ENCODE assay signal across 8 cellular contexts in the genomic region with DNA sequence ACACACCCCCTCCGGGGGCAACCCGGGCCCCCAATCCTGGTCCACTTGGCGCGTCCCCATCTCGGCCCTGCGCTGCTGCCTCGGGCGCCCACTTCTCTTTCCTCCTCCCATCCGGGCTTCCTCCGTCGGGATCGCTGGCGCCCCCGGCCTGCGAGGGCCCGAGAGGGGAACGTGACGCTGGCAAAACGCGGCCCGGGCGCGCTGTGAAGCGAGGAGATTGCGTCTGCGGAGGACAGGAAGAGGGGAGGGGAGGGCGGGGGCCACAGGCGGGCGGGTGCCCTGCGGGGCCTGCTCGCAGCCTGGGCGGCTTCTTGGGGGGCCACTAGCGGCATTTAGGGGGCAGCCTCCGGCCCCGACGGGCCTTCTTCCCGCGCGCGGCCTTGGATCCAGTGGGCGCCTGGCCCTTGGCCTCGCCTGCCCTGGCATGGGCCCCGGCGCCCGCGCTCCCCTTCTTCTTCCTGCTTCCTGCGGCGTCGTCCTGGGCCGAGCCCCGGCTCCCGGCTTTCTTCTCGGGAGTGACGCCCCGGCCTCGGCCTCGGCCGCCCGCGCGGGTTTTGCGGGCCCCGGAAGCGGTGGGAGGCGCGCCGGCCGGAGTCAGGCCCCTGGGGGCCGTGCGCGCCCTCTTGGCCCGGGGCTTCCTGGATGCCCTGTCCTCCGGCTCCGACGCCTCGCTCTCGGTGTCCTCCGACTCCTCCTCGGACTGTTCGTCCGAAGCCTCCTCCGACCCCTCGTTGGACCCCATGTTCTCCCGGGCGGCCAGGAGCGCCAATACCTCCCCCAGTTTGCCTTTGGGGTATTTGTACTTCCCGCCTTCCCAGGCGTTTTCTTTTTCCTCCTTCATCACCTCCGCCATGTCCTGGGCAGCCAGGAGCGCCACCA. TPM values are rescaled to one million over a fixed set of nuclear protein-coding genes. Genes with fewer than 3 reads are reported as not detected.
DNase-seq lines count a peak whose midpoint lies in the region; ATAC-seq, FAIRE-seq and TF ChIP-seq lines count a peak whose summit lies in the region.

No MANE protein-coding gene starts in this region.

- peaks cover 20% of the 10 kb centered on the region for H3K4me1 ChIP-seq in DOHH2 (ENCODE audit: control insufficient read depth, low read length)

- peaks cover 61% of the 10 kb centered on the region for H3K27me3 ChIP-seq in DOHH2 (ENCODE audit: control insufficient read depth, low read length)

- FAIRE-seq in frontal cortex (lab: Jason Lieb, UNC): no peak

- intact Hi-C loops in activated CD4-positive, alpha-beta memory T cell treated with anti-CD3 and anti-CD28 coated beads for 36 hours (cut with micrococcal nuclease): no loop called here
- intact Hi-C loops in posterior vena cava (cut with DNase I): loop anchor here in 1 of 2 donors (5.0 kb wide), 1 partner anchor 101 kb away; no protein-coding TSS in a partner anchor

- CTCF ChIA-PET in activated CD4-positive, alpha-beta memory T cell treated with anti-CD3 and anti-CD28 coated beads for 36 hours (lab: Charles Lee): interaction anchor here (3.9 kb wide), 1 partner anchor 92 kb away, joined by 22 read pairs; no protein-coding TSS in a partner anchor

- no peaks in the 10 kb centered on the region for H3K36me3 ChIP-seq in DOHH2 (ENCODE audit: control insufficient read depth, low read length)

- no peaks in the 10 kb centered on the region for H3K9me3 ChIP-seq in DOHH2 (ENCODE audit: control insufficient read depth, insufficient read depth, low read length)

- H3K27me3 Mint-ChIP-seq in activated CD4-positive, alpha-beta memory T cell treated with anti-CD3 and anti-CD28 coated beads for 36 hours: peaks cover 50% of the 10 kb centered on the region

- POLR2A ChIA-PET in activated CD4-positive, alpha-beta memory T cell treated with anti-CD3 and anti-CD28 coated beads for 36 hours (lab: Charles Lee): no interaction called here

- ATAC-seq in HG02678 (IDR thresholded peaks at IDR 0.05; ENCODE audit: unreplicated experiment) (no peak), HG03460 (IDR thresholded peaks at IDR 0.05; ENCODE audit: unreplicated experiment) (no peak)

- no peaks in the 10 kb centered on the region for H3F3A ChIP-seq in DOHH2 (ENCODE audit: control insufficient read depth, insufficient read depth)

- peak overlapping the region; percentile 59 for H3K4me3 Mint-ChIP-seq in activated CD4-positive, alpha-beta memory T cell treated with anti-CD3 and anti-CD28 coated beads for 36 hours

- H4K20me1 ChIP-seq in DOHH2 (ENCODE audit: control insufficient read depth, insufficient read depth, low read depth, low read length): no peaks in the 10 kb centered on the region

- no peaks in the 10 kb centered on the region for H3K36me3 Mint-ChIP-seq in activated CD4-positive, alpha-beta memory T cell treated with anti-CD3 and anti-CD28 coated beads for 36 hours

- H3K9me2 ChIP-seq in DOHH2 (replicated peaks; ENCODE audit: control insufficient read depth, low read length): no peaks in the 10 kb centered on the region

- H3K9me3 Mint-ChIP-seq in activated CD4-positive, alpha-beta memory T cell treated with anti-CD3 and anti-CD28 coated beads for 36 hours: no peaks in the 10 kb centered on the region

- no peaks in the 10 kb centered on the region for H3K79me2 ChIP-seq in DOHH2 (ENCODE audit: control insufficient read depth, low read length)

- DNase-seq in activated CD4-positive, alpha-beta memory T cell treated with anti-CD3 and anti-CD28 coated beads for 36 hours: peak; percentile 48
- DNase-seq in frontal cortex (ENCODE audit: low spot score in 2 of 2) (peak; percentile 44 to 47), posterior vena cava (ENCODE audit: low spot score) (peak; percentile 85), NCI-H2227 treated with DMSO at 0.1 percent for 48 hours (lab: John Stamatoyannopoulos, UW) (no peak), NCI-H446 (lab: John Stamatoyannopoulos, UW) (no peak)

- H3K27ac ChIP-seq in DOHH2 (ENCODE audit: low read depth, low read length): no peak overlapping the region

- H3K4me1 Mint-ChIP-seq in activated CD4-positive, alpha-beta memory T cell treated with anti-CD3 and anti-CD28 coated beads for 36 hours (ENCODE audit: low read depth): peaks cover 15% of the 10 kb centered on the region

- peak overlapping the region; percentile 59 for H3K4me2 ChIP-seq in DOHH2 (ENCODE audit: low read length)

- TF ChIP-seq CTCF in DOHH2 (IDR thresholded peaks at IDR 0.05; ENCODE audit: low read depth, low read length, poor library complexity, severe bottlenecking): no peak

- H3K27ac Mint-ChIP-seq in activated CD4-positive, alpha-beta memory T cell treated with anti-CD3 and anti-CD28 coated beads for 36 hours: no peak overlapping the region

- peak overlapping the region; percentile 38 for H3K4me3 ChIP-seq in DOHH2 (ENCODE audit: low read length)

RNA-seq across cellular contexts. Expression of a gene that starts 2.2 kb away (rescaled TPM):
- under 1 TPM; 0.05 to 0.07 TPM for total RNA-seq in activated CD4-positive, alpha-beta memory T cell treated with anti-CD3 and anti-CD28 coated beads for 36 hours
- total RNA-seq in frontal cortex (17.1 TPM), posterior vena cava (1 to 10 TPM; 1.8 to 3.8 TPM)

RNA-seq across cellular contexts. Expression of a gene that starts 22.1 kb away (rescaled TPM):
- total RNA-seq in activated CD4-positive, alpha-beta memory T cell treated with anti-CD3 and anti-CD28 coated beads for 36 hours: under 1 TPM; 0.17 to 0.44 TPM
- total RNA-seq in frontal cortex (68.1 TPM), posterior vena cava (1 to 10 TPM; 4.6 to 7.8 TPM)

Comparison
In these comparisons a context has a peak if more than half of its experiments do, and no peak if none do; other contexts are left out.
1. DNase-seq: peak in activated CD4-positive, alpha-beta memory T cell treated with anti-CD3 and anti-CD28 coated beads for 36 hours (single experiment), frontal cortex (2 of 2) and posterior vena cava (single experiment); none in NCI-H2227 treated with DMSO at 0.1 percent for 48 hours (single experiment) and NCI-H446 (0 of 2).